Comparison of ENCODE assay signal across 1 cellular context in genomic region chr1:21465127-21465526, GRCh38.
A peak's percentile ranks its signal among the peaks of the same experiment; 100 is the strongest.
TF ChIP-seq lines count a peak whose summit lies in the region.
"Not testable (repeated sequence)": the region's sequence is repeated elsewhere in the genome, so short reads cannot be mapped to it uniquely, and the experiment has no call there.

No MANE protein-coding gene starts in this region.

TF ChIP-seq in HepG2, 621 proteins besides CTCF, POLR2A, EP300 and RAD21:
- 0 out of 2 replicates have a peak, but pooled peaks have one; percentile 41 for TF ChIP-seq FOSL2 (CRISPR knock-in tag; IDR thresholded peaks at IDR 0.05)
- not testable (repeated sequence) for TF ChIP-seq SOX13 (IDR thresholded peaks at IDR 0.05)
- 0 out of 4 replicates have a peak, but pooled peaks of 1 of the 2 experiments have one; percentile 31 for TF ChIP-seq SOX13 (CRISPR knock-in tag; conservative IDR thresholded peaks at IDR 0.05 in 1 of 2, IDR thresholded peaks at IDR 0.05 in 1 of 2)
